15 cellular contexts compared by ENCODE assay signal in the genomic region with DNA sequence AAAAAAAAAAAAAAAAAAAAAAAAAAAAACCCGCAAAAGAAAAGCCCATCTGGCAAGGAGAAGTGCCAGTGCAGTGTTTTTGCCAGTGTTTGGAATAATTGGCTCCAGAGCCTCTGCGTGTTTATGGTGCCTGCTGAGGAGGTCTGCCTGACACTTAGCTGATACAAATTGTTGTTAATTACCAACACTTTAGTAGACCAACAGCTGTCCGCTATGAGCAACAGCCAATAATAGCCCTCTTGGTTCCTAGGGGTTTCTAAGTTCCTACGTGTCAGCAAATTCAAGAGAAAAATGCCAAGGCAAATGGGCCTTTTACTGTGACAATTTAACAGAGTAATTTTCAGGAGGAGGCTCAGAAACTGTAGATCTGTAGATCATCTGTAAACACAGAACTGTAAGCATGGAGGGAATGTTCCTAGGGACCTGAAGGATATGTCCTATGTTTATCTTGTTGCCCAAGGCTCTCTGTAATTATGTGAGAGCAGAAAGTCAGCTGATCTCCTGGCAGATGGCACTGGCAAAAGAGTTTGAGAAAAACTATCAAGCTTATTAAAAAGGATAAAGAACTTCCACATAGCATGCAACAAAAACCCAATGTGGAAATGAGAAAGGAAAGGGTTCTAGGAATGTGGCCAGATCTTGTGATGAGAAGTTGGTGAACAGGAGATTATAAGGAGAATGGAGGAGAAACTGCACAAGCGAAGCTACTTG.
DNase-seq lines count a peak whose midpoint lies in the region; ATAC-seq and TF ChIP-seq lines count a peak whose summit lies in the region.
"Had no signal": no experiment of that assay in that cellular context is flagged by ENCODE, and none has a peak within 500 bp of the region (broad histone marks: within the 10 kb centered on the region; RNA-seq: fewer than 3 reads in every experiment).

No MANE protein-coding gene starts in this region.

- H3K4me1 ChIP-seq in A673 (ENCODE audit: insufficient read depth, low read length, poor library complexity, severe bottlenecking) (no peaks in the 10 kb centered on the region), IMR-90 (ENCODE audit: control insufficient read depth, insufficient read depth, low read length) (peaks cover 7% of the 10 kb centered on the region; the same call in 1 of the 2 replicates), SJSA1 (replicated peaks) (peaks cover 40% of the 10 kb centered on the region), mammary epithelial cell (ENCODE audit: insufficient read depth, low read length) (peaks cover 3% of the 10 kb centered on the region)
- H3K4me1 ChIP-seq in CD8-positive, alpha-beta memory T cell (ENCODE audit: insufficient read depth, low read length) = no peaks in the 10 kb centered on the region

- no peak overlapping the region for H3K4me3 ChIP-seq in A673 (ENCODE audit: low read depth, low read length, poor library complexity, severe bottlenecking)
- H3K4me3 ChIP-seq in IMR-90 (ENCODE audit: insufficient read depth, low read depth, low read length) = no peak overlapping the region
- no peak overlapping the region for H3K4me3 ChIP-seq in SJSA1
- H3K4me3 ChIP-seq in mammary epithelial cell (replicated peaks in 1 of 3; ENCODE audit: insufficient read depth in 1 of 3, low read depth in 2 of 3, low read length in 3 of 3) = no peak overlapping the region
- no peak overlapping the region for H3K4me3 ChIP-seq in CD8-positive, alpha-beta memory T cell (ENCODE audit: low read length)
- H3K4me3 ChIP-seq: ascending aorta had no signal

- POLR2A ChIA-PET in A673 (lab: Charles Lee; ENCODE audit: low non-redundant PET) = no interaction called here
- POLR2A ChIA-PET in IMR-90 (lab: Charles Lee; ENCODE audit: unreplicated experiment) = interaction anchor here (0.6 kb wide), 1 partner anchor 60 kb away, joined by 3 read pairs; no protein-coding TSS in a partner anchor
- POLR2A ChIA-PET in MCF 10A (lab: Yijun Ruan, JAX) = interaction anchor here (0.6 to 1.1 kb wide), 4 partner anchors 20 to 150 kb away, joined by 3 to 4 read pairs (median 3); no protein-coding TSS in a partner anchor
- POLR2A ChIA-PET in CD8-positive, alpha-beta memory T cell (lab: Charles Lee) = no interaction called here

- TF ChIP-seq CTCF in A673 (conservative IDR thresholded peaks at IDR 0.05; ENCODE audit: low read depth, low read length) (no peak), IMR-90 (conservative IDR thresholded peaks at IDR 0.05; ENCODE audit: low read depth, low read length) (no peak), mammary epithelial cell (conservative IDR thresholded peaks at IDR 0.05 in 1 of 2, IDR thresholded peaks at IDR 0.05 in 1 of 2; ENCODE audit: extremely low read depth in 1 of 2, insufficient read depth in 1 of 2, low read depth in 1 of 2, low read length in 2 of 2) (no peak), MCF 10A (IDR thresholded peaks at IDR 0.05; ENCODE audit: unreplicated experiment) (no peak)

- no peaks in the 10 kb centered on the region for H3K9me1 ChIP-seq in IMR-90 (ENCODE audit: insufficient read depth, low read length)

- no peaks in the 10 kb centered on the region for H3K79me2 ChIP-seq in mammary epithelial cell (ENCODE audit: insufficient read depth, low read length)

- peaks cover 14% of the 10 kb centered on the region for H3K4me1 Mint-ChIP-seq in MCF 10A (ENCODE audit: insufficient read depth, unreplicated experiment)
- no peaks in the 10 kb centered on the region for H3K4me1 Mint-ChIP-seq in CD8-positive, alpha-beta memory T cell
- H3K4me1 Mint-ChIP-seq: immature natural killer cell had no signal

- H3K18ac ChIP-seq in IMR-90 (ENCODE audit: low read depth, low read length) = peak overlapping the region; percentile 39

- peak overlapping the region; percentile 4 for H2BK5ac ChIP-seq in IMR-90 (ENCODE audit: low read depth, low read length, poor library complexity, severe bottlenecking)

- no peak overlapping the region; the same call in 1 of the 2 replicates for H3K14ac ChIP-seq in IMR-90 (replicated peaks; ENCODE audit: low read depth, low read length)

- no peak overlapping the region for H3K4me3 Mint-ChIP-seq in MCF 10A (ENCODE audit: unreplicated experiment)
- H3K4me3 Mint-ChIP-seq in CD8-positive, alpha-beta memory T cell = no peak overlapping the region
- H3K4me3 Mint-ChIP-seq: immature natural killer cell had no signal

- peak overlapping the region; percentile 2; the same call in 1 of the 2 replicates for H4K91ac ChIP-seq in IMR-90 (ENCODE audit: insufficient read depth, low read depth, low read length)

- DNase-seq in A673 (ENCODE audit: low spot score) = peak; percentile 23
- DNase-seq in IMR-90 = peak; percentile 11
- DNase-seq in SJSA1 (ENCODE audit: low read depth in 1 of 2, low spot score in 2 of 2) = peak in 1 of 2 experiments; percentile 29
- DNase-seq in islet precursor cell = peak; percentile 57
- no peak for DNase-seq in mammary epithelial cell
- no peak for DNase-seq in MCF 10A (ENCODE audit: unreplicated experiment)
- DNase-seq in CD8-positive, alpha-beta memory T cell = no peak
- no peak for DNase-seq in GDM1 (lab: John Stamatoyannopoulos, UW)
- DNase-seq: activated CD4-positive, alpha-beta T cell treated with anti-CD3 and anti-CD28 coated beads, Interleukin-2, amount 50 U/mL, for 48 hours; dermis blood vessel endothelial cell; EL; immature natural killer cell; NCI-H510A treated with DMSO at 0.1 percent for 48 hours; stimulated activated CD4-positive, alpha-beta T cell treated with anti-CD3 and anti-CD28 coated beads, Interleukin-2, amount 100 ng/mL, for 24 hours had no signal

- no peaks in the 10 kb centered on the region for H3K27me3 Mint-ChIP-seq in MCF 10A (ENCODE audit: insufficient read depth, unreplicated experiment)
- no peaks in the 10 kb centered on the region for H3K27me3 Mint-ChIP-seq in CD8-positive, alpha-beta memory T cell

- H3K9me3 Mint-ChIP-seq in MCF 10A (ENCODE audit: unreplicated experiment) = no peaks in the 10 kb centered on the region
- H3K9me3 Mint-ChIP-seq in CD8-positive, alpha-beta memory T cell = peaks cover 0 to 2% (median 0%) of the 10 kb centered on the region in 5 donors

- H3K27ac ChIP-seq in A673 (ENCODE audit: low read depth, low read length, poor library complexity, severe bottlenecking) (no peak overlapping the region), IMR-90 (ENCODE audit: insufficient read depth, low read length) (peak overlapping the region; percentile 68), SJSA1 (0 out of 2 replicates have a peak overlapping the region, but pooled peaks have one; percentile 8), mammary epithelial cell (ENCODE audit: insufficient read depth, low read depth, low read length) (no peak overlapping the region)
- no peak overlapping the region for H3K27ac ChIP-seq in CD8-positive, alpha-beta memory T cell (ENCODE audit: low read depth, low read length)

- H3K36me3 ChIP-seq in A673 (ENCODE audit: insufficient read depth, low read length, poor library complexity, severe bottlenecking) = no peaks in the 10 kb centered on the region
- no peaks in the 10 kb centered on the region for H3K36me3 ChIP-seq in IMR-90 (ENCODE audit: control insufficient read depth, insufficient read depth, low read length)
- no peaks in the 10 kb centered on the region; the same call in 1 of the 2 replicates for H3K36me3 ChIP-seq in SJSA1
- no peaks in the 10 kb centered on the region for H3K36me3 ChIP-seq in mammary epithelial cell (ENCODE audit: insufficient read depth, low read length)
- no peaks in the 10 kb centered on the region for H3K36me3 ChIP-seq in CD8-positive, alpha-beta memory T cell (ENCODE audit: insufficient read depth, low read length)
- H3K36me3 ChIP-seq: ascending aorta had no signal

- CTCF ChIA-PET in A673 (lab: Charles Lee) (no interaction called here), IMR-90 (lab: Yijun Ruan, JAX) (interaction anchor here (0.8 kb wide), 1 partner anchor 1200 kb away, joined by 5 read pairs; no protein-coding TSS in a partner anchor), mammary epithelial cell (lab: Charles Lee; ENCODE audit: low non-redundant PET) (interaction anchor here (0.5 kb wide), 1 partner anchor 1017 kb away, joined by 5 read pairs; no protein-coding TSS in a partner anchor), MCF 10A (lab: Yijun Ruan, JAX) (no interaction called here)
- CTCF ChIA-PET in CD8-positive, alpha-beta memory T cell (lab: Charles Lee) = no interaction called here

- H3K9me3 ChIP-seq in A673 (ENCODE audit: low read depth, low read length, poor library complexity, severe bottlenecking) (no peaks in the 10 kb centered on the region), IMR-90 (ENCODE audit: control insufficient read depth, insufficient read depth, low read length) (no peaks in the 10 kb centered on the region), SJSA1 (replicated peaks) (no peaks in the 10 kb centered on the region), mammary epithelial cell (replicated peaks; ENCODE audit: insufficient read depth, low read length) (no peaks in the 10 kb centered on the region)
- no peaks in the 10 kb centered on the region for H3K9me3 ChIP-seq in CD8-positive, alpha-beta memory T cell (ENCODE audit: low read length)
- H3K9me3 ChIP-seq: ascending aorta had no signal

- H2AFZ ChIP-seq in IMR-90 (replicated peaks; ENCODE audit: low read length, poor library complexity) = no peak overlapping the region
- no peak overlapping the region for H2AFZ ChIP-seq in mammary epithelial cell (ENCODE audit: low read depth, low read length)

- no peak overlapping the region for H2AK5ac ChIP-seq in IMR-90 (ENCODE audit: low read depth, low read length)

- H2BK20ac ChIP-seq in IMR-90 (ENCODE audit: low read depth, low read length) = peak overlapping the region; percentile 2; the same call in 1 of the 2 replicates

- 0 out of 2 replicates have a peak overlapping the region, but pooled peaks have one; percentile 1 for H2BK120ac ChIP-seq in IMR-90 (ENCODE audit: low read depth, low read length)

- no peaks in the 10 kb centered on the region for H4K20me1 ChIP-seq in IMR-90 (ENCODE audit: insufficient read depth, low read length)
- no peaks in the 10 kb centered on the region for H4K20me1 ChIP-seq in mammary epithelial cell (ENCODE audit: insufficient read depth, low read length)

- dilution Hi-C loops in IMR-90 (cut with HindIII; ENCODE audit: low sequenced_read_pairs, unreplicated experiment) = no loop called here
- dilution Hi-C loops in mammary epithelial cell (cut with HindIII; ENCODE audit: low sequenced_read_pairs) = no loop called here

- no peak overlapping the region for H3K27ac Mint-ChIP-seq in MCF 10A (ENCODE audit: low read depth, unreplicated experiment)
- no peak overlapping the region for H3K27ac Mint-ChIP-seq in CD8-positive, alpha-beta memory T cell
- H3K27ac Mint-ChIP-seq: immature natural killer cell had no signal

- in situ Hi-C loops in IMR-90 (cut with MboI; ENCODE audit: low sequenced_read_pairs) (loop anchor here (10.0 kb wide), 1 partner anchor 158 kb away; a partner anchor contains a TSS), mammary epithelial cell (cut with MboI; ENCODE audit: low sequenced_read_pairs in 2 of 2) (no loop called here)

- no TSS peak for BruUV-seq in A673 (replicated peaks; lab: Mats Ljungman, UMichigan)
- BruUV-seq in IMR-90 (replicated peaks; lab: Mats Ljungman, UMichigan) = no TSS peak
- BruUV-seq in mammary epithelial cell (replicated peaks; lab: Mats Ljungman, UMichigan) = no TSS peak
- no TSS peak for BruUV-seq in MCF 10A (replicated peaks; lab: Mats Ljungman, UMichigan)

- H3K23ac ChIP-seq in IMR-90 (ENCODE audit: low read depth, low read length) = no peak overlapping the region

- peak overlapping the region; percentile 61; the same call in 1 of the 2 replicates for H4K5ac ChIP-seq in IMR-90 (ENCODE audit: low read depth, low read length)

- no peak overlapping the region for H3K9ac ChIP-seq in IMR-90 (ENCODE audit: low read depth, low read length)
- no peak overlapping the region for H3K9ac ChIP-seq in mammary epithelial cell (ENCODE audit: insufficient read depth, low read length)

- no peak for TF ChIP-seq RAD21 in IMR-90 (IDR thresholded peaks at IDR 0.05; ENCODE audit: low read length)

- H3K4ac ChIP-seq in IMR-90 (ENCODE audit: low read depth, low read length) = no peak overlapping the region; the same call in 1 of the 2 replicates

- peak overlapping the region; percentile 63; the same call in 2 of the 3 replicates for H2BK15ac ChIP-seq in IMR-90 (ENCODE audit: low read depth, low read length)

- no peaks in the 10 kb centered on the region for H3K27me3 ChIP-seq in A673 (replicated peaks; ENCODE audit: insufficient read depth, low read depth, low read length, poor library complexity)
- no peaks in the 10 kb centered on the region for H3K27me3 ChIP-seq in IMR-90 (ENCODE audit: control insufficient read depth, insufficient read depth, low read length)
- no peaks in the 10 kb centered on the region for H3K27me3 ChIP-seq in SJSA1 (replicated peaks)
- no peaks in the 10 kb centered on the region for H3K27me3 ChIP-seq in mammary epithelial cell (ENCODE audit: insufficient read depth, low read length)
- no peaks in the 10 kb centered on the region for H3K27me3 ChIP-seq in CD8-positive, alpha-beta memory T cell (ENCODE audit: insufficient read depth, low read length, poor library complexity, severe bottlenecking)
- H3K27me3 ChIP-seq: ascending aorta had no signal

- H3K56ac ChIP-seq in IMR-90 (ENCODE audit: extremely low read depth, insufficient read depth, low read length) = no peak overlapping the region

- H3K4me2 ChIP-seq in IMR-90 (ENCODE audit: low read depth, low read length) = no peak overlapping the region; the same call in 1 of the 2 replicates
- no peak overlapping the region for H3K4me2 ChIP-seq in mammary epithelial cell (ENCODE audit: insufficient read depth, low read depth, low read length)

- WGBS in IMR-90 (ENCODE audit: extremely low coverage in 2 of 2, insufficient read length in 1 of 2), 2 experiments = 70% methylated on average over 2 of the region's 5 CpGs; no CpG with 5 or more reads in 1 of the 2 experiments
- WGBS in mammary epithelial cell (ENCODE audit: low coverage, missing lambda C conversion rate) = 63% methylated on average over 4 of the region's 5 CpGs

- no peak overlapping the region for H2AK9ac ChIP-seq in IMR-90 (replicated peaks; ENCODE audit: low read depth, low read length, poor library complexity)

- H3K79me1 ChIP-seq in IMR-90 (ENCODE audit: low read depth in 1 of 2, low read length in 2 of 2) = no peaks in the 10 kb centered on the region

- peak overlapping the region; percentile 18 to 66; a peak in 2 of 4 replicates for H4K8ac ChIP-seq in IMR-90 (ENCODE audit: low read depth in 2 of 2, low read length in 2 of 2)

- TF ChIP-seq POLR2A in IMR-90 (IDR thresholded peaks at IDR 0.05; ENCODE audit: low read depth, low read length) = no peak

- no peaks in the 10 kb centered on the region for H3K36me3 Mint-ChIP-seq in MCF 10A (ENCODE audit: insufficient read depth, unreplicated experiment)
- H3K36me3 Mint-ChIP-seq in CD8-positive, alpha-beta memory T cell = no peaks in the 10 kb centered on the region
- H3K36me3 Mint-ChIP-seq: immature natural killer cell had no signal

- intact Hi-C loops in A673 (cut with micrococcal nuclease; ENCODE audit: unreplicated experiment) = no loop called here
- intact Hi-C loops in IMR-90 (cut with micrococcal nuclease) = no loop called here
- intact Hi-C loops in mammary epithelial cell (cut with micrococcal nuclease) = no loop called here
- intact Hi-C loops in MCF 10A (cut with micrococcal nuclease) = no loop called here

- 0 out of 2 replicates have a peak, but pooled peaks have one; percentile 33 for ATAC-seq in IMR-90 (ENCODE audit: low read depth)

Comparison
In these comparisons a context has a peak if more than half of its experiments do, and no peak if none do; other contexts are left out.
1. CTCF ChIA-PET loops: an anchor here in IMR-90 (0.8 kb wide) and mammary epithelial cell (0.5 kb wide); none called in A673, MCF 10A and CD8-positive, alpha-beta memory T cell.
2. DNase-seq: peak in A673 (single experiment), IMR-90 (single experiment) and islet precursor cell (single experiment); none in mammary epithelial cell (single experiment), MCF 10A (single experiment), CD8-positive, alpha-beta memory T cell (0 of 5) and GDM1 (single experiment).
3. H3K27ac ChIP-seq: peak in IMR-90 (single experiment) and SJSA1 (single experiment); none in A673 (single experiment), mammary epithelial cell (single experiment) and CD8-positive, alpha-beta memory T cell (single experiment).
4. POLR2A ChIA-PET loops: an anchor here in IMR-90 (0.6 kb wide) and MCF 10A (0.6 to 1.1 kb wide); none called in A673 and CD8-positive, alpha-beta memory T cell.